Comparison of ENCODE assay signal across 31 cellular contexts in genomic region chr20:48742912-48743680, GRCh38.
DNase-seq lines count a peak whose midpoint lies in the region; ATAC-seq and TF ChIP-seq lines count a peak whose summit lies in the region.
"Had no signal": no experiment of that assay in that cellular context is flagged by ENCODE, and none has a peak within 500 bp of the region (broad histone marks: within the 10 kb centered on the region; RNA-seq: fewer than 3 reads in every experiment).

No MANE protein-coding gene starts in this region.

- in situ Hi-C loops in G401 (cut with HindIII; ENCODE audit: low sequenced_read_pairs) = no loop called here

- POLR2A ChIA-PET in activated CD8-positive, alpha-beta T cell treated with anti-CD3 and anti-CD28 coated beads, Interleukin-2, amount 10 ng/mL, durations not matched to agents 7 days and 5 days (lab: Charles Lee) = interaction anchor here (0.6 kb wide), 1 partner anchor 26 kb away, joined by 3 read pairs; no protein-coding TSS in a partner anchor

- H3K4me1 Mint-ChIP-seq in activated naive CD4-positive, alpha-beta T cell treated with anti-CD3 and anti-CD28 coated beads, Interleukin-2, amount 50 U/mL, for 24 hours = peaks cover 28% of the 10 kb centered on the region
- H3K4me1 Mint-ChIP-seq in activated naive CD4-positive, alpha-beta T cell treated with anti-CD3 and anti-CD28 coated beads, Interleukin-2, amount 10 ng/mL, durations not matched to agents 7 days and 5 days = peaks cover 38% of the 10 kb centered on the region
- peaks cover 51% of the 10 kb centered on the region for H3K4me1 Mint-ChIP-seq in activated CD8-positive, alpha-beta T cell treated with anti-CD3 and anti-CD28 coated beads, Interleukin-2, amount 10 ng/mL, durations not matched to agents 7 days and 5 days (ENCODE audit: low read depth)
- peaks cover 34% of the 10 kb centered on the region for H3K4me1 Mint-ChIP-seq in glutamatergic neuron (ENCODE audit: low read depth, unreplicated experiment)

- H3K4me3 Mint-ChIP-seq in activated naive CD4-positive, alpha-beta T cell treated with anti-CD3 and anti-CD28 coated beads, Interleukin-2, amount 50 U/mL, for 24 hours = no peak overlapping the region
- H3K4me3 Mint-ChIP-seq in activated naive CD4-positive, alpha-beta T cell treated with anti-CD3 and anti-CD28 coated beads, Interleukin-2, amount 10 ng/mL, durations not matched to agents 7 days and 5 days = no peak overlapping the region
- H3K4me3 Mint-ChIP-seq in activated CD8-positive, alpha-beta T cell treated with anti-CD3 and anti-CD28 coated beads, Interleukin-2, amount 10 ng/mL, durations not matched to agents 7 days and 5 days = no peak overlapping the region
- H3K4me3 Mint-ChIP-seq in glutamatergic neuron (ENCODE audit: unreplicated experiment) = no peak overlapping the region
- H3K4me3 Mint-ChIP-seq: memory B cell had no signal

- peaks cover 14 to 36% (median 28%) of the 10 kb centered on the region in 4 donors for H3K4me1 ChIP-seq in upper lobe of left lung
- H3K4me1 ChIP-seq: A549, breast epithelium, colonic mucosa, thyroid gland had no signal

- no peaks in the 10 kb centered on the region for H3K9me3 Mint-ChIP-seq in activated naive CD4-positive, alpha-beta T cell treated with anti-CD3 and anti-CD28 coated beads, Interleukin-2, amount 50 U/mL, for 24 hours
- H3K9me3 Mint-ChIP-seq in activated naive CD4-positive, alpha-beta T cell treated with anti-CD3 and anti-CD28 coated beads, Interleukin-2, amount 10 ng/mL, durations not matched to agents 7 days and 5 days = no peaks in the 10 kb centered on the region
- no peaks in the 10 kb centered on the region for H3K9me3 Mint-ChIP-seq in activated CD8-positive, alpha-beta T cell treated with anti-CD3 and anti-CD28 coated beads, Interleukin-2, amount 10 ng/mL, durations not matched to agents 7 days and 5 days (ENCODE audit: insufficient read depth)
- peaks cover 27% of the 10 kb centered on the region for H3K9me3 Mint-ChIP-seq in glutamatergic neuron (ENCODE audit: unreplicated experiment)
- H3K9me3 Mint-ChIP-seq: memory B cell had no signal

- TF ChIP-seq EP300 in upper lobe of left lung (IDR thresholded peaks at IDR 0.05) = no peak

- H3K27me3 Mint-ChIP-seq in activated naive CD4-positive, alpha-beta T cell treated with anti-CD3 and anti-CD28 coated beads, Interleukin-2, amount 50 U/mL, for 24 hours = no peaks in the 10 kb centered on the region
- H3K27me3 Mint-ChIP-seq in activated naive CD4-positive, alpha-beta T cell treated with anti-CD3 and anti-CD28 coated beads, Interleukin-2, amount 10 ng/mL, durations not matched to agents 7 days and 5 days = no peaks in the 10 kb centered on the region
- no peaks in the 10 kb centered on the region for H3K27me3 Mint-ChIP-seq in activated CD8-positive, alpha-beta T cell treated with anti-CD3 and anti-CD28 coated beads, Interleukin-2, amount 10 ng/mL, durations not matched to agents 7 days and 5 days (ENCODE audit: low read depth)
- H3K27me3 Mint-ChIP-seq in glutamatergic neuron (ENCODE audit: unreplicated experiment) = peaks cover 31% of the 10 kb centered on the region
- H3K27me3 Mint-ChIP-seq: memory B cell had no signal

- TF ChIP-seq POLR2A in upper lobe of left lung (IDR thresholded peaks at IDR 0.05) = no peak

- WGBS in upper lobe of left lung, 2 donors = 78 to 89% methylated on average over 14 to 16 of the region's 16 CpGs

- DNase-seq in activated naive CD4-positive, alpha-beta T cell treated with anti-CD3 and anti-CD28 coated beads, Interleukin-2, amount 10 ng/mL, durations not matched to agents 7 days and 5 days = no peak
- no peak for DNase-seq in activated CD8-positive, alpha-beta T cell treated with anti-CD3 and anti-CD28 coated beads, Interleukin-2, amount 10 ng/mL, durations not matched to agents 7 days and 5 days
- DNase-seq in glutamatergic neuron (no peak), substantia nigra (lab: John Stamatoyannopoulos, UW) (no peak), G401 (ENCODE audit: low spot score) (no peak), upper lobe of left lung (no peak), HT-29 (ENCODE audit: low spot score) (no peak)
- DNase-seq: activated gamma-delta T cell; AML-193; amygdala; colonic mucosa; DMS79; foreskin fibroblast; GF-D8; left colon; NCI-H1092; NCI-H1930; NCI-H524 treated with DMSO at 0.1 percent for 48 hours; PC-9; SHP77; stimulated activated CD4-positive, alpha-beta T cell treated with anti-CD3 and anti-CD28 coated beads, Interleukin-12 subunit alpha, Interleukin-12 subunit beta, amount 100 ng/mL, for 4 hours; stimulated activated CD4-positive, alpha-beta T cell treated with anti-CD3 and anti-CD28 coated beads, Interleukin-4, amount 100 ng/mL, for 24 hours; stimulated activated naive CD4-positive, alpha-beta T cell; T-helper 9 cell; thyroid gland had no signal

- H3K27ac Mint-ChIP-seq in activated naive CD4-positive, alpha-beta T cell treated with anti-CD3 and anti-CD28 coated beads, Interleukin-2, amount 50 U/mL, for 24 hours = peak overlapping the region; percentile 18
- no peak overlapping the region for H3K27ac Mint-ChIP-seq in activated naive CD4-positive, alpha-beta T cell treated with anti-CD3 and anti-CD28 coated beads, Interleukin-2, amount 10 ng/mL, durations not matched to agents 7 days and 5 days
- H3K27ac Mint-ChIP-seq in activated CD8-positive, alpha-beta T cell treated with anti-CD3 and anti-CD28 coated beads, Interleukin-2, amount 10 ng/mL, durations not matched to agents 7 days and 5 days = peak overlapping the region; percentile 78
- peak overlapping the region; percentile 35 for H3K27ac Mint-ChIP-seq in glutamatergic neuron (ENCODE audit: unreplicated experiment)
- H3K27ac Mint-ChIP-seq: memory B cell had no signal

- ATAC-seq in activated CD8-positive, alpha-beta T cell treated with anti-CD3 and anti-CD28 coated beads, Interleukin-2, amount 10 ng/mL, durations not matched to agents 7 days and 5 days = no peak
- no peak for ATAC-seq in upper lobe of left lung (ENCODE audit: low FRiP score in 2 of 2)
- ATAC-seq: A549, esophagus mucosa, left colon, sciatic nerve had no signal

- TF ChIP-seq CTCF in glutamatergic neuron (IDR thresholded peaks at IDR 0.05; ENCODE audit: partially characterized antibody, unreplicated experiment) (no peak), upper lobe of left lung (IDR thresholded peaks at IDR 0.05) (no peak)

- peak overlapping the region; percentile 64 for H3K27ac ChIP-seq in substantia nigra (ENCODE audit: low read depth, low read length, poor library complexity, severe bottlenecking)
- no peak overlapping the region for H3K27ac ChIP-seq in upper lobe of left lung
- H3K27ac ChIP-seq: A549, breast epithelium, colonic mucosa, PC-9, thyroid gland had no signal

- CTCF ChIA-PET in activated naive CD4-positive, alpha-beta T cell treated with anti-CD3 and anti-CD28 coated beads, Interleukin-2, amount 10 ng/mL, durations not matched to agents 7 days and 5 days (lab: Charles Lee) = no interaction called here
- CTCF ChIA-PET in activated CD8-positive, alpha-beta T cell treated with anti-CD3 and anti-CD28 coated beads, Interleukin-2, amount 10 ng/mL, durations not matched to agents 7 days and 5 days (lab: Charles Lee) = no interaction called here

- no peak overlapping the region for H3K4me3 ChIP-seq in upper lobe of left lung
- H3K4me3 ChIP-seq: A549, breast epithelium, colonic mucosa, PC-9, thyroid gland had no signal

- peaks cover 5% of the 10 kb centered on the region for H3K36me3 Mint-ChIP-seq in activated naive CD4-positive, alpha-beta T cell treated with anti-CD3 and anti-CD28 coated beads, Interleukin-2, amount 50 U/mL, for 24 hours
- peaks cover 47% of the 10 kb centered on the region for H3K36me3 Mint-ChIP-seq in activated naive CD4-positive, alpha-beta T cell treated with anti-CD3 and anti-CD28 coated beads, Interleukin-2, amount 10 ng/mL, durations not matched to agents 7 days and 5 days
- H3K36me3 Mint-ChIP-seq in activated CD8-positive, alpha-beta T cell treated with anti-CD3 and anti-CD28 coated beads, Interleukin-2, amount 10 ng/mL, durations not matched to agents 7 days and 5 days (ENCODE audit: low read depth) = peaks cover 74% of the 10 kb centered on the region
- peaks cover 15% of the 10 kb centered on the region for H3K36me3 Mint-ChIP-seq in glutamatergic neuron (ENCODE audit: unreplicated experiment)

- no peaks in the 10 kb centered on the region for H3K9me3 ChIP-seq in upper lobe of left lung
- H3K9me3 ChIP-seq: A549, breast epithelium, colonic mucosa, thyroid gland had no signal

- peaks cover 0 to 45% (median 20%) of the 10 kb centered on the region in 4 donors for H3K36me3 ChIP-seq in upper lobe of left lung
- H3K36me3 ChIP-seq: breast epithelium, colonic mucosa had no signal

- no peaks in the 10 kb centered on the region for H3K27me3 ChIP-seq in upper lobe of left lung
- H3K27me3 ChIP-seq: breast epithelium, colonic mucosa, thyroid gland had no signal
